ENCODE assay signal across 8 cellular contexts in genomic region chr14:37874429-37875109, GRCh38.
A peak's percentile ranks its signal among the peaks of the same experiment; 100 is the strongest.
DNase-seq lines count a peak whose midpoint lies in the region; ATAC-seq and TF ChIP-seq lines count a peak whose summit lies in the region.

No MANE protein-coding gene starts in this region.

- no peak overlapping the region for H3K27ac Mint-ChIP-seq in activated naive CD4-positive, alpha-beta T cell treated with anti-CD3 and anti-CD28 coated beads, Interleukin-2, amount 50 U/mL, for 72 hours

- H3K4me3 ChIP-seq in HFF-Myc (replicated peaks; ENCODE audit: low read depth, low read length) (no peak overlapping the region), heart left ventricle (no peak overlapping the region)

- intact Hi-C loops in heart left ventricle (cut with DNase I): loop anchor here (1.0 to 10.0 kb wide), 7 partner anchors 160 to 642 kb away; no protein-coding TSS in a partner anchor

- no peaks in the 10 kb centered on the region for H3K36me3 ChIP-seq in heart left ventricle

- no peaks in the 10 kb centered on the region for H3K9me3 Mint-ChIP-seq in activated naive CD4-positive, alpha-beta T cell treated with anti-CD3 and anti-CD28 coated beads, Interleukin-2, amount 50 U/mL, for 72 hours

- no peak overlapping the region for H3K27ac ChIP-seq in heart left ventricle

- ATAC-seq in activated naive CD4-positive, alpha-beta T cell treated with anti-CD3 and anti-CD28 coated beads, Interleukin-2, amount 50 U/mL, for 72 hours: peak; percentile 86 to 91
- peak; percentile 64 to 88 (median 86) for ATAC-seq in heart left ventricle

- peaks cover 0 to 9% (median 0%) of the 10 kb centered on the region in 12 donors for H3K4me1 ChIP-seq in heart left ventricle

- TF ChIP-seq CTCF in GM12874 (IDR thresholded peaks at IDR 0.05; ENCODE audit: insufficient read depth, low read depth, low read length) (peak; percentile 89), HFF-Myc (IDR thresholded peaks at IDR 0.05; ENCODE audit: low read depth, low read length, missing control alignments) (peak; percentile 88), heart left ventricle (IDR thresholded peaks at IDR 0.05) (peak; percentile 68 to 89 (median 82))

- 35 to 39% (median 36%) methylated on average over 15 of the region's 15 CpGs for WGBS in heart left ventricle, 4 donors

- no peak for TF ChIP-seq POLR2A in heart left ventricle (IDR thresholded peaks at IDR 0.05)

- peak; percentile 54 for DNase-seq in HFF-Myc (ENCODE audit: extremely low read depth, low read depth)
- DNase-seq in MV-4-11 (lab: John Stamatoyannopoulos, UW): peak; percentile 52
- peak; percentile 29 for DNase-seq in SKM-1 (lab: John Stamatoyannopoulos, UW; ENCODE audit: unreplicated experiment)
- peak; percentile 67 to 89 for DNase-seq in activated naive CD4-positive, alpha-beta T cell treated with anti-CD3 and anti-CD28 coated beads, Interleukin-2, amount 50 U/mL, for 72 hours (ENCODE audit: low spot score in 2 of 2)
- peak; percentile 62 to 89 (median 71) for DNase-seq in heart left ventricle
- peak; percentile 88 for DNase-seq in retina
- no peak for DNase-seq in cortex of kidney (lab: John Stamatoyannopoulos, UW)

- H3K36me3 Mint-ChIP-seq in activated naive CD4-positive, alpha-beta T cell treated with anti-CD3 and anti-CD28 coated beads, Interleukin-2, amount 50 U/mL, for 72 hours: no peaks in the 10 kb centered on the region

- no peaks in the 10 kb centered on the region for H3K9me3 ChIP-seq in heart left ventricle

- no peaks in the 10 kb centered on the region for H3K27me3 ChIP-seq in heart left ventricle
